ENCODE assay signal across 8 cellular contexts in the genomic region with DNA sequence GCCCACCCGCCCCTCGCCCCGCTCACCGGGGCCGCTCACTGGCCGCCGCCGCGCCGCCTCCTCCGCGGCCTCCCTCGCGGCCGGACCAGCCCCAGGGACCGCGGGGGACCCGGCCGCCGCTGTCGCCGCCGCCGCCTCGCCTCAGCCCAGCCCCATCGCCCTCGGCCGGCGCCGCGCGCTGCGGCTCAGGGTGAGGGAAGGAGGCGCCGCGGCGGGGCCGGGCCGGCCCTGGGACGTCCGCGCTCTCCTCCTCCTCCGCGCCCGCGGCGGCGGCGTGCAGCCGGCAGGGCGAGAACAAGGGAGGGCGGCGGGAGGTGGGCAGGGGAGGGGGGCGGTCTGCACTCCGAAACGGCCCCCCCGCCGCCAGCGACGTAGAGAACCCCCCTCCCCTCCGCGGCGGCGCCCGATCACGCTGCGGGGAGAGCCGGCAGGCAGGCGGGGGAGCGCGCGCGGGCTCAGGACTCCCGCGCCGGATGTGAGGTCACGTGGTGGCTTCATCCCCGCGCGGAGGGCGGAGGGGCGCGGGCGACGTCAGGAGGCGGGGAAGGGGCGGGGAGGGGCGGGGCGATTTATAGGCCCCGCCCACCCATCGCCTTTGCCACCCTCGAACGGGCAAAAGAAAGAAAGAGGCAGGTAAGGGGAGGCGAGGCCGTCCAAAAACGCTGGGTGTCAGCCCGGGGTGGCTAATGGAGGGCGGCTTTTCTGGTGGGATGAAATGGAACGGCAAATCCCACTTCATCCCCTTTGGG.
DNase-seq lines count a peak whose midpoint lies in the region; ATAC-seq lines count a peak whose summit lies in the region.

A gene (minus strand): TSS at position 463 of the 749 bp plus-strand sequence. CDS start 24,812 bp downstream, outside the sequence.

- DNase-seq in AG08396 (ENCODE audit: low spot score) (peak; percentile 97), NCI-H446 (lab: John Stamatoyannopoulos, UW) (peak; percentile 73 to 96), islet precursor cell (peak; percentile 92)
- DNase-seq in central memory CD8-positive, alpha-beta T cell (ENCODE audit: low spot score in 2 of 2), result peak; percentile 75 to 84
- peak; percentile 81 to 82 for DNase-seq in stimulated activated CD4-positive, alpha-beta T cell treated with anti-CD3 and anti-CD28 coated beads, Interleukin-15, amount 100 ng/mL, for 1 hour (ENCODE audit: low read depth in 1 of 2, low spot score in 1 of 2)

- H3K9me3 Mint-ChIP-seq in central memory CD8-positive, alpha-beta T cell, result no peaks in the 10 kb centered on the region

- peaks cover 34% of the 10 kb centered on the region for H3K4me1 Mint-ChIP-seq in central memory CD8-positive, alpha-beta T cell

- ATAC-seq in GM19025 (IDR thresholded peaks at IDR 0.05; ENCODE audit: low read depth, unreplicated experiment) (peak; percentile 65), HG03280 (IDR thresholded peaks at IDR 0.05; ENCODE audit: unreplicated experiment) (peak; percentile 70)
- peak; percentile 63 to 68 for ATAC-seq in activated CD4-positive, CD25-positive, alpha-beta regulatory T cell treated with anti-CD3 and anti-CD28 coated beads, Interleukin-2, amount 50 U/mL, for 24 hours
- ATAC-seq in central memory CD8-positive, alpha-beta T cell (replicated peaks; ENCODE audit: extremely low read depth, poor library complexity, severe bottlenecking), result peak; percentile 82

- no peaks in the 10 kb centered on the region for H3K27me3 Mint-ChIP-seq in central memory CD8-positive, alpha-beta T cell

- H3K27ac Mint-ChIP-seq in central memory CD8-positive, alpha-beta T cell (ENCODE audit: low read depth), result peak within 1 kb of the TSS; percentile 87

- H3K36me3 Mint-ChIP-seq in central memory CD8-positive, alpha-beta T cell (ENCODE audit: insufficient read depth), result peaks cover 25% of the 10 kb centered on the region

- peak within 1 kb of the TSS; percentile 76 for H3K4me3 Mint-ChIP-seq in central memory CD8-positive, alpha-beta T cell

Comparison
In these comparisons a context has a peak if more than half of its experiments do, and no peak if none do; other contexts are left out.
1. Peak in every context shown above with its lines: DNase-seq and ATAC-seq.